In the genomic region with DNA sequence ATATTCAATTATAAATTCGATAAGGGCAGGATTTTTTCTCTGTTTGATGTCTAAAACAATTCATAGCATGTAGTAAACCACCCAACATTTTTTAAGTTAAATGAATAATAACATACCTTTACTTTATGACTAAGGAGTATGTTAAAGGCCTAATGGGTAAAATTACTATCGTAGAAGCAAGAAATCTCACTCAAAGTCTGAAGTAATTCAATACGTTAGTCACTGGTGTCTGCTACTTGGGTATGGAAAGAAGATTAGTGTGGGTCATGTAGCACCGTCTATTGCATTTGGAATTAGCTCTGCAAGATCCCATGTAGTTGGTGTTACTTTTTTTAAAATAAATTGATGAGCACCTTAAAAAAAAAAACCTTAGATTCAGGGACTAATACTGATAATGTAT, we compare ENCODE assay signal across 26 cellular contexts.
"Had no signal": no experiment of that assay in that cellular context is flagged by ENCODE, and none has a peak within 500 bp of the region (broad histone marks: within the 10 kb centered on the region; RNA-seq: fewer than 3 reads in every experiment).

No MANE protein-coding gene starts in this region.

- ATAC-seq: stimulated activated effector memory CD8-positive, alpha-beta T cell treated with anti-CD3 and anti-CD28 coated beads, Interleukin-12 subunit alpha, Interleukin-12 subunit beta, amount 100 ng/mL, for 72 hours; stimulated activated memory B cell treated with anti-CD40 and anti-IgM and Interleukin-4, amounts not matched to agents 10 μg/mL and 1 μg/mL and 100 μg/mL, for 72 hours; stimulated activated naive B cell treated with anti-CD40 and anti-IgM and Interleukin-4, amounts not matched to agents 10 μg/mL and 1 μg/mL and 100 μg/mL, for 72 hours; stimulated activated naive CD8-positive, alpha-beta T cell treated with anti-CD3 and anti-CD28 coated beads, Interleukin-15, amount 100 ng/mL, for 72 hours; stimulated activated naive CD8-positive, alpha-beta T cell treated with anti-CD3 and anti-CD28 coated beads, Interleukin-15, Interleukin-2, amounts not matched to agents 100 U/mL and 50 U/mL, for 24 hours; upper lobe of right lung had no signal

- H3K27ac ChIP-seq: stomach, suprapubic skin, testis, thoracic aorta, thyroid gland, tibial artery, tibial nerve, transverse colon, upper lobe of left lung, upper lobe of right lung, uterus, vagina had no signal

- DNase-seq: stimulated activated CD4-positive, alpha-beta T cell treated with anti-CD3 and anti-CD28 coated beads, Interleukin-2, amount 100 ng/mL, for 48 hours; stimulated activated CD4-positive, alpha-beta T cell treated with anti-CD3 and anti-CD28 coated beads, Interleukin-4, amount 100 ng/mL, for 1 hour; stimulated activated CD4-positive, alpha-beta T cell treated with anti-CD3 and anti-CD28 coated beads, Interleukin-4, amount 100 ng/mL, for 24 hours; stimulated activated CD4-positive, alpha-beta T cell treated with anti-CD3 and anti-CD28 coated beads, Interleukin-4, amount 100 ng/mL, for 4 hours; stimulated activated CD8-positive, alpha-beta memory T cell treated with anti-CD3 and anti-CD28 coated beads, Interleukin-4, amount 100 ng/mL, for 48 hours; stimulated activated naive B cell treated with anti-CD40 and anti-IgM and Interleukin-4, amounts not matched to agents 10 μg/mL and 1 μg/mL and 100 μg/mL, for 72 hours; stimulated activated naive CD4-positive, alpha-beta T cell; stimulated activated naive CD4-positive, alpha-beta T cell treated with Interleukin-2 at 50 U/mL for 16 hours; stimulated activated naive CD8-positive, alpha-beta T cell treated with anti-CD3 and anti-CD28 coated beads, Interleukin-15, amount 100 ng/mL, for 72 hours; stimulated activated naive CD8-positive, alpha-beta T cell treated with anti-CD3 and anti-CD28 coated beads, Interleukin-15, Interleukin-2, amounts not matched to agents 100 U/mL and 50 U/mL, for 24 hours; stomach; substantia nigra; testis; thyroid gland; tibial artery; transverse colon; trophoblast cell; upper lobe of left lung; upper lobe of right lung; uterus had no signal

- H3K36me3 ChIP-seq: stomach, suprapubic skin, thoracic aorta, thyroid gland, tibial artery, tibial nerve, transverse colon, upper lobe of left lung, upper lobe of right lung, uterus, vagina had no signal

- H3K4me3 ChIP-seq: stomach, suprapubic skin, testis, thoracic aorta, thyroid gland, tibial artery, tibial nerve, transverse colon, upper lobe of left lung, upper lobe of right lung, uterus, vagina had no signal

- H3K27me3 ChIP-seq: stomach, suprapubic skin, testis, thyroid gland, tibial artery, tibial nerve, transverse colon, upper lobe of left lung, upper lobe of right lung, uterus, vagina had no signal

- H3K4me1 ChIP-seq: stomach, suprapubic skin, testis, thyroid gland, tibial artery, tibial nerve, transverse colon, upper lobe of left lung, upper lobe of right lung, uterus, vagina had no signal

- H3K9me3 ChIP-seq: stomach, suprapubic skin, testis, thoracic aorta, thyroid gland, tibial artery, tibial nerve, transverse colon, upper lobe of left lung, upper lobe of right lung, uterus, vagina had no signal
